Comparison of ENCODE assay signal across 8 cellular contexts in the genomic region with DNA sequence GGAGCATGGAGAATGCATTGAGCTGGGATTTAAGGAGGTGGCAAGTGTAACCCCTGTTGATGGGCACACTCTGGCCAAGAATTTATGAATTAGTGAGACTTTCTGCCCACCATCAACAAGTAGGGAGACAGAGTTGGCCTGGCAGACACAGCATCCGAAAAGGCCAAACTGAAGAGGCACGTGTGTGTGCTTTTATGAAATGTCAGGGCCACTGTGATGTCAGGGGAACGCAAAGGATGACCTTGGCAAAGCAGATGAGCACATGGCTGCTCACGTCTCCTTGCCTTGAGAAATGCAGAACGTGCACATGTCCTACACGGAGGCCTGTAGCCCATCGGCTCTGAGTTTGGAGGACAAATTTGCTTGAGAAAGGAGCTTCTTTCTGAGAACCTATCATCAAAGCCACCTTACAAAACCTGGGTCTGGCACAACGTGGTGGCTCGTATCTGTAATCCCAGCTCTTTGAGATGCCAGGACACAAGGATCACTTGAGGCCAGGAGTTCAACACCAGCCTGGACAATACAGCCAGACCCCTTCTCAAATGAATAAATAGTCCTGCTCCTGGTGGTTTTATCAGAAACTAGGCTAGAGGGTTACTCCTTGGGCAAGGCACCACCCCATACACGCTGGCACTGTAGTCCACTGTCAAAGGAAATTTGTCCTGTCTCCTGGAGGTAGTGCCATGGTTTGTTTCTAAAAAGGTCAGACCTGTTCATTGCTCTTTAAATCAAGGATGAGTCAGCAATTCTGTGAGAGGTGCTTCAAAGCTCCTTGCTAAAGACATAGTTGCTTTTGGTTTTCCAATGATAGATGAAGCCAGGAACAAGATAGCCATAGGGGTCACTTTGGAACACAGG. TPM values are rescaled to one million over a fixed set of nuclear protein-coding genes. Genes with fewer than 3 reads are reported as not detected.
A peak's percentile ranks its signal among the peaks of the same experiment; 100 is the strongest.
DNase-seq lines count a peak whose midpoint lies in the region; ATAC-seq and TF ChIP-seq lines count a peak whose summit lies in the region.

No MANE protein-coding gene starts in this region.

- peaks cover 5 to 14% of the 10 kb centered on the region in 2 experiments for H3K36me3 ChIP-seq in trophoblast cell (ENCODE audit: control insufficient read depth in 1 of 2, insufficient read depth in 2 of 2, low read length in 2 of 2)

- H3K18ac ChIP-seq in trophoblast cell (ENCODE audit: low read length) = peak overlapping the region; percentile 34

- H3K9me3 ChIP-seq in trophoblast cell (ENCODE audit: insufficient read depth, low read depth, low read length) = no peaks in the 10 kb centered on the region

- peak overlapping the region; percentile 58 for H3K14ac ChIP-seq in trophoblast cell (ENCODE audit: low read length)

- peaks cover 15% of the 10 kb centered on the region for H3K79me2 ChIP-seq in trophoblast cell (ENCODE audit: control insufficient read depth, insufficient read depth, low read length, poor library complexity)

- H3K23ac ChIP-seq in trophoblast cell (ENCODE audit: low read length) = no peak overlapping the region

- H3K4me3 ChIP-seq in GM12864 (ENCODE audit: low read depth, low read length) (peak overlapping the region; percentile 94; the same call in 1 of the 2 replicates), epithelial cell of proximal tubule (ENCODE audit: low read depth, low read length) (peak overlapping the region; percentile 90), trophoblast cell (ENCODE audit: low read depth, low read length) (no peak overlapping the region)

- peak overlapping the region; percentile 37 for H3K4ac ChIP-seq in trophoblast cell (ENCODE audit: low read depth, low read length)

- peak overlapping the region; percentile 61 for H3K4me2 ChIP-seq in trophoblast cell (ENCODE audit: low read length)

- peak overlapping the region; percentile 89 for H2AFZ ChIP-seq in trophoblast cell (ENCODE audit: insufficient read depth, low read length, poor library complexity)

- H3K4me1 ChIP-seq in trophoblast cell (ENCODE audit: control insufficient read depth in 1 of 2, insufficient read depth in 2 of 2, low read length in 2 of 2) = peaks cover 23 to 34% of the 10 kb centered on the region in 2 experiments

- no CpG with 5 or more reads among the region's 10 CpGs for WGBS in trophoblast cell (ENCODE audit: extremely low coverage, insufficient coverage, insufficient read length)

- H4K8ac ChIP-seq in trophoblast cell (ENCODE audit: low read depth, low read length) = peak overlapping the region; percentile 85

- DNase-seq in GM12864 (ENCODE audit: low read depth) (no peak), RPMI8226 (peak; percentile 31), epithelial cell of proximal tubule (ENCODE audit: low read depth) (no peak), trophoblast cell (no peak), NCI-H2029 treated with DMSO at 0.1 percent for 48 hours (lab: John Stamatoyannopoulos, UW) (no peak), NCI-H1930 (lab: John Stamatoyannopoulos, UW) (no peak)

- H3K27me3 ChIP-seq in trophoblast cell (ENCODE audit: insufficient read depth, low read length) = no peaks in the 10 kb centered on the region

- no peak for TF ChIP-seq CTCF in GM12864 (IDR thresholded peaks at IDR 0.05; ENCODE audit: low read depth, low read length, missing control alignments)
- no peak for TF ChIP-seq CTCF in epithelial cell of proximal tubule (conservative IDR thresholded peaks at IDR 0.05; ENCODE audit: low read depth, low read length)

- ATAC-seq in HG03039 (IDR thresholded peaks at IDR 0.05; ENCODE audit: unreplicated experiment) (no peak), esophagus mucosa (no peak)

- peak overlapping the region; percentile 80 for H2BK5ac ChIP-seq in trophoblast cell (ENCODE audit: low read depth, low read length, poor library complexity)

- H3K9ac ChIP-seq in trophoblast cell (ENCODE audit: low read length) = no peak overlapping the region

- H4K12ac ChIP-seq in trophoblast cell (ENCODE audit: low read depth, low read length) = no peak overlapping the region

- peak overlapping the region; percentile 51 for H2BK12ac ChIP-seq in trophoblast cell (ENCODE audit: low read length)

- peaks cover 32% of the 10 kb centered on the region for H3K79me1 ChIP-seq in trophoblast cell (ENCODE audit: low read length)

- H4K91ac ChIP-seq in trophoblast cell (ENCODE audit: low read depth, low read length) = peak overlapping the region; percentile 49

- H2BK120ac ChIP-seq in trophoblast cell (ENCODE audit: insufficient read depth, low read length, poor library complexity) = peak overlapping the region; percentile 68

- H2AK5ac ChIP-seq in trophoblast cell (ENCODE audit: low read length) = peak overlapping the region; percentile 70

- peak overlapping the region; percentile 64 for H3K27ac ChIP-seq in trophoblast cell (ENCODE audit: low read depth, low read length)

RNA-seq across cellular contexts. Expression of a gene that starts 0.9 kb away (rescaled TPM):
- total RNA-seq in epithelial cell of proximal tubule = 6.7 and 7.7 TPM in 2 replicates
- polyA plus RNA-seq in trophoblast cell (2013) = 163 and 169 TPM in 2 replicates
- total RNA-seq in esophagus mucosa = 9.3 TPM
